In genomic region chr15:38589502-38589901, GRCh38 we compare ENCODE assay signal across 11 cellular contexts. TPM values are rescaled to one million over a fixed set of nuclear protein-coding genes. Genes with fewer than 3 reads are reported as not detected.
DNase-seq lines count a peak whose midpoint lies in the region; TF ChIP-seq lines count a peak whose summit lies in the region.
"Had no signal": no experiment of that assay in that cellular context is flagged by ENCODE, and none has a peak within 500 bp of the region (broad histone marks: within the 10 kb centered on the region; RNA-seq: fewer than 3 reads in every experiment).

No MANE protein-coding gene starts in this region.

- no peak overlapping the region for H2AFZ ChIP-seq in mesenchymal stem cell (ENCODE audit: low read depth, low read length)

- no peaks in the 10 kb centered on the region for H3K79me1 ChIP-seq in mesenchymal stem cell (replicated peaks; ENCODE audit: low read length, poor library complexity, severe bottlenecking)

- 48% methylated on average over 4 of the region's 4 CpGs for WGBS in mesenchymal stem cell

- no peak overlapping the region for H2BK5ac ChIP-seq in mesenchymal stem cell (ENCODE audit: low read depth, low read length, poor library complexity, severe bottlenecking)

- no peak for TF ChIP-seq CTCF in GM10266 (IDR thresholded peaks at IDR 0.05; ENCODE audit: control insufficient read depth, insufficient read depth, low read depth, missing control alignments)

- no peak overlapping the region for H3K27ac ChIP-seq in mesenchymal stem cell (ENCODE audit: low read length, poor library complexity, severe bottlenecking)
- H3K27ac ChIP-seq: SK-N-MC, skin epidermis had no signal

- no peak overlapping the region for H3K4me3 ChIP-seq in mesenchymal stem cell (ENCODE audit: insufficient read depth in 1 of 2, low read depth in 1 of 2, low read length in 2 of 2)
- H3K4me3 ChIP-seq: GM12878, SK-N-MC, skin epidermis had no signal

- H3K36me3 ChIP-seq in mesenchymal stem cell (ENCODE audit: control insufficient read depth in 1 of 2, insufficient read depth in 2 of 2, low read depth in 1 of 2, low read length in 2 of 2), result no peaks in the 10 kb centered on the region

- no peak overlapping the region for H4K8ac ChIP-seq in mesenchymal stem cell (ENCODE audit: low read length)

- H2BK12ac ChIP-seq in mesenchymal stem cell (ENCODE audit: low read length in 2 of 2), result no peak overlapping the region

- no peak overlapping the region for H2BK120ac ChIP-seq in mesenchymal stem cell (ENCODE audit: low read depth, low read length)

- no peak overlapping the region for H3K14ac ChIP-seq in mesenchymal stem cell (ENCODE audit: low read length in 2 of 2)

- no peak overlapping the region for H3K4ac ChIP-seq in mesenchymal stem cell (ENCODE audit: low read depth in 1 of 2, low read length in 2 of 2)

- no peak overlapping the region for H2AK5ac ChIP-seq in mesenchymal stem cell (ENCODE audit: low read length, severe bottlenecking)

- H3K4me2 ChIP-seq in mesenchymal stem cell (ENCODE audit: low read length, poor library complexity, severe bottlenecking), result no peak overlapping the region

- H3K4me1 ChIP-seq in mesenchymal stem cell (ENCODE audit: control insufficient read depth, insufficient read depth, low read depth, low read length), result no peaks in the 10 kb centered on the region

- peaks cover 9 to 65% of the 10 kb centered on the region in 2 experiments for H3K27me3 ChIP-seq in mesenchymal stem cell (ENCODE audit: control insufficient read depth in 1 of 2, insufficient read depth in 1 of 2, low read length in 2 of 2)

- no peak overlapping the region for H4K91ac ChIP-seq in mesenchymal stem cell (ENCODE audit: low read length)

- no peaks in the 10 kb centered on the region for H3K9me3 ChIP-seq in mesenchymal stem cell (ENCODE audit: control insufficient read depth, low read length)

- H3K9ac ChIP-seq in mesenchymal stem cell (ENCODE audit: low read length), result no peak overlapping the region

- in situ Hi-C loops in Caki2 (cut with HindIII; ENCODE audit: low pct_unique_long_range_greater_than_20kb, low sequenced_read_pairs), result no loop called here

- no peak overlapping the region for H3K23ac ChIP-seq in mesenchymal stem cell (ENCODE audit: low read length in 2 of 2)

- no peak overlapping the region for H2BK15ac ChIP-seq in mesenchymal stem cell (ENCODE audit: low read depth, poor library complexity, severe bottlenecking)

- DNase-seq in Caki2 (ENCODE audit: low read depth) (peak; percentile 35), HT1080 (ENCODE audit: low read depth) (peak; percentile 59), amniotic stem cell (lab: John Stamatoyannopoulos, UW) (peak; percentile 77), mesenchymal stem cell (peak; percentile 70), NCI-H1417 (lab: John Stamatoyannopoulos, UW) (no peak), DMS153 treated with DMSO at 0.1 percent for 48 hours (lab: John Stamatoyannopoulos, UW; ENCODE audit: unreplicated experiment) (no peak), GM10266 (ENCODE audit: extremely low spot score) (no peak), DMS114 treated with DMSO at 0.1 percent for 48 hours (lab: John Stamatoyannopoulos, UW; ENCODE audit: unreplicated experiment) (no peak)

- no peak overlapping the region for H3K18ac ChIP-seq in mesenchymal stem cell (ENCODE audit: low read depth in 1 of 2, low read length in 2 of 2)

RNA-seq across cellular contexts. Expression of gene RASGRP1, which starts 24.9 kb away (rescaled TPM):
- total RNA-seq in Caki2 (2014; rRNA removed; shearing (Covaris generic); ENCODE audit: low replicate concordance), result 0.30 and 2.5 TPM in 2 replicates
- 0.13 and 0.53 TPM in 2 replicates for total RNA-seq in HT1080 (2014; rRNA removed; shearing (Covaris generic))
- 0.09 and 0.14 TPM in 2 replicates for polyA plus RNA-seq in HT1080 (2015; cell fraction: cytosol; rRNA removed)
- 0.08 and 0.12 TPM in 2 replicates for polyA plus RNA-seq in HT1080 (2015; cell fraction: nucleus; rRNA removed)
- polyA plus RNA-seq in mesenchymal stem cell (2013, experiment 1 of 2), result 0.01 TPM
- 0.01 TPM for polyA plus RNA-seq in mesenchymal stem cell (2013, experiment 2 of 2)

Comparison
In these comparisons a context has a peak if more than half of its experiments do, and no peak if none do; other contexts are left out.
1. DNase-seq: peak in Caki2 (single experiment), HT1080 (single experiment), amniotic stem cell (single experiment) and mesenchymal stem cell (single experiment); none in NCI-H1417 (0 of 3), DMS153 treated with DMSO at 0.1 percent for 48 hours (single experiment), GM10266 (single experiment) and DMS114 treated with DMSO at 0.1 percent for 48 hours (single experiment).